In the genomic region with DNA sequence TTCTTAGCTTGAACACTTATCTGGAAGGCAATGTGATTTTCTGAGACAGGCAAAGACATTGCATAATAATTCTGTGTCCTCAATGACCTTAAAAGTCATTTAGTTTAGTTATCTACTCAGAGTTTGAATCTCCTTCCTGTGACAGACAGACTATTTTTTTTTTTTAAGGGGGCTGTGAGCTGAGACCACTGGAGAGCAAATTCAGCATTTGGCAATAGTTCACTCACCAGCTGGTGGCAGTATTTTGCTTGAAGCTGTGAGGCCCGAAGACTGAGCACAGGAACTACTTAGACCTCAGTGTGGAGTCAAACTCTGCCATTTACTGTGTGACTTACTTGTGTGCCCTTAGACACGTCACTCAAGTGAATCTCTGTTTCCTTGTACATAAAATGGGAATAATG, we compare ENCODE assay signal across 9 cellular contexts. TPM values are rescaled to one million over a fixed set of nuclear protein-coding genes. Genes with fewer than 3 reads are reported as not detected.
DNase-seq lines count a peak whose midpoint lies in the region; ATAC-seq, FAIRE-seq and TF ChIP-seq lines count a peak whose summit lies in the region.
"Had no signal": no experiment of that assay in that cellular context is flagged by ENCODE, and none has a peak within 500 bp of the region (broad histone marks: within the 10 kb centered on the region; RNA-seq: fewer than 3 reads in every experiment).

No MANE protein-coding gene starts in this region.

- H3K27me3 ChIP-seq in lower lobe of right lung (ENCODE audit: low read depth), result no peaks in the 10 kb centered on the region

- intact Hi-C loops in lower lobe of right lung (cut with DNase I), result no loop called here

- POLR2A ChIA-PET in HEK293T (lab: Yijun Ruan, JAX), result interaction anchor here (0.7 to 2.6 kb wide), 3 partner anchors 23 to 99 kb away, joined by 3 to 7 read pairs (median 7); a partner anchor contains a TSS

- CTCF ChIA-PET in HEK293T (lab: Yijun Ruan, JAX), result interaction anchor here (0.5 to 1.7 kb wide), 13 partner anchors 8 to 554 kb away, joined by 3 to 9 read pairs (median 3); a partner anchor contains a TSS

- no peak overlapping the region for H3K27ac ChIP-seq in lower lobe of right lung

- FAIRE-seq in GM12892 (lab: Jason Lieb, UNC), result no peak

- TF ChIP-seq CTCF in lower lobe of right lung (IDR thresholded peaks at IDR 0.05), result peak; percentile 36

- peaks cover 15% of the 10 kb centered on the region for H3K4me1 ChIP-seq in lower lobe of right lung

- H3K4me3 ChIP-seq in lower lobe of right lung, result no peak overlapping the region

- ATAC-seq in lower lobe of right lung, result peak in 1 of 2 donors; percentile 60
- ATAC-seq in GM19328 (IDR thresholded peaks at IDR 0.05; ENCODE audit: unreplicated experiment), result no peak
- ATAC-seq in HG03442 (IDR thresholded peaks at IDR 0.05; ENCODE audit: unreplicated experiment), result no peak

- DNase-seq in GM03348 (ENCODE audit: low spot score) (peak; percentile 23), HEK293T (ENCODE audit: extremely low spot score) (peak; percentile 52), NCI-H510A (lab: John Stamatoyannopoulos, UW) (peak; percentile 13), cerebellum (ENCODE audit: low spot score) (peak; percentile 72), lower lobe of right lung (no peak), GM12892 (ENCODE audit: insufficient read length) (no peak)
- DNase-seq: naive thymus-derived CD8-positive, alpha-beta T cell had no signal

- no peak for TF ChIP-seq POLR2A in GM12892 (IDR thresholded peaks at IDR 0.05; ENCODE audit: low read depth, low read length)

- H3K36me3 ChIP-seq in lower lobe of right lung, result no peaks in the 10 kb centered on the region

- H3K9me3 ChIP-seq in lower lobe of right lung, result no peaks in the 10 kb centered on the region

TF ChIP-seq in HEK293T, 16 proteins besides CTCF, POLR2A, EP300 and RAD21:
- TF ChIP-seq, protein P1, sequence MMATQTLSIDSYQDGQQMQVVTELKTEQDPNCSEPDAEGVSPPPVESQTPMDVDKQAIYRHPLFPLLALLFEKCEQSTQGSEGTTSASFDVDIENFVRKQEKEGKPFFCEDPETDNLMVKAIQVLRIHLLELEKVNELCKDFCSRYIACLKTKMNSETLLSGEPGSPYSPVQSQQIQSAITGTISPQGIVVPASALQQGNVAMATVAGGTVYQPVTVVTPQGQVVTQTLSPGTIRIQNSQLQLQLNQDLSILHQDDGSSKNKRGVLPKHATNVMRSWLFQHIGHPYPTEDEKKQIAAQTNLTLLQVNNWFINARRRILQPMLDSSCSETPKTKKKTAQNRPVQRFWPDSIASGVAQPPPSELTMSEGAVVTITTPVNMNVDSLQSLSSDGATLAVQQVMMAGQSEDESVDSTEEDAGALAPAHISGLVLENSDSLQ (IDR thresholded peaks at IDR 0.05), result peak; percentile 73
- no peak for TF ChIP-seq BHLHE40 (IDR thresholded peaks at IDR 0.05; ENCODE audit: borderline replicate concordance)
TF ChIP-seq in HEK293T: peak in this region for 1.

RNA-seq across cellular contexts. Expression of a gene that starts 22.9 kb away (rescaled TPM):
- total RNA-seq in cerebellum (380 TPM), lower lobe of right lung (36.9 TPM)
- polyA plus RNA-seq in GM12892 (2012; ENCODE audit: missing spikeins), result not detected
- total RNA-seq: naive thymus-derived CD8-positive, alpha-beta T cell had no signal

RNA-seq across cellular contexts. Expression of a gene that starts 28.4 kb away (rescaled TPM):
- total RNA-seq in cerebellum (140 TPM), lower lobe of right lung (138 TPM)
- 55.8 TPM for polyA plus RNA-seq in GM12892 (2012; ENCODE audit: missing spikeins)

Comparison
In these comparisons a context has a peak if more than half of its experiments do, and no peak if none do; other contexts are left out.
1. DNase-seq: peak in GM03348 (single experiment), HEK293T (single experiment), NCI-H510A (single experiment) and cerebellum (single experiment); none in lower lobe of right lung (single experiment) and GM12892 (single experiment).
2. RNA of a gene that starts 22.9 kb away (total RNA-seq): 380 TPM in cerebellum (single experiment); 36.9 TPM in lower lobe of right lung (single experiment); every median in the first group is over 10 times any median in the second.